ENCODE assay signal across 1 cellular context in genomic region chr19:15555759-15556633, GRCh38.
TF ChIP-seq lines count a peak whose summit lies in the region.

No MANE protein-coding gene starts in this region.

TF ChIP-seq in WTC11, 78 proteins besides CTCF, POLR2A, EP300 and RAD21 (continued from another document):
- TF ChIP-seq HMGXB4 (CRISPR knock-in tag; IDR thresholded peaks at IDR 0.05) (no peak), PRRX2 (CRISPR knock-in tag; IDR thresholded peaks at IDR 0.05) (no peak)
